Comparison of ENCODE assay signal across 1 cellular context in the genomic region with DNA sequence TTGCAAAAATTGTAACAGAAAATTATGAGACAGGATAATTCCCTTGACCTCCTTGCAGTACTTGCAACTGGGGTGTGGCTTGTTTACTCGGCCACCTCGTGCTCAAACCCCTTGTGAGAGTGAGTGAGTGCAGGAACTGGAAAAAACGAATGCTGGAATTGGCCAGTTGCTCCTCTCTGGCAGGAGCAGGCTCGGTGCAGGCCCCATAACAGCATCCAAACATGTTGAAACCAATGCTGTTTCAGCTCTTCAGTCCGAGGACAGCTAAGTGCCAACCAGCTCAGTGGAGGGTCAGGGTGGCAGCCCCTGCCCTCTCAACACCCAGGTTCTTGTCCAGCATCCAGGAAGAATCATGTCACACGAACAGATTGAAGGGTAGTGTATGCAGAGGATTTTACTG.
TF ChIP-seq lines count a peak whose summit lies in the region.

No MANE protein-coding gene starts in this region.

TF ChIP-seq in GM12878, 131 proteins besides CTCF, POLR2A, EP300 and RAD21:
- TF ChIP-seq, protein P1, sequence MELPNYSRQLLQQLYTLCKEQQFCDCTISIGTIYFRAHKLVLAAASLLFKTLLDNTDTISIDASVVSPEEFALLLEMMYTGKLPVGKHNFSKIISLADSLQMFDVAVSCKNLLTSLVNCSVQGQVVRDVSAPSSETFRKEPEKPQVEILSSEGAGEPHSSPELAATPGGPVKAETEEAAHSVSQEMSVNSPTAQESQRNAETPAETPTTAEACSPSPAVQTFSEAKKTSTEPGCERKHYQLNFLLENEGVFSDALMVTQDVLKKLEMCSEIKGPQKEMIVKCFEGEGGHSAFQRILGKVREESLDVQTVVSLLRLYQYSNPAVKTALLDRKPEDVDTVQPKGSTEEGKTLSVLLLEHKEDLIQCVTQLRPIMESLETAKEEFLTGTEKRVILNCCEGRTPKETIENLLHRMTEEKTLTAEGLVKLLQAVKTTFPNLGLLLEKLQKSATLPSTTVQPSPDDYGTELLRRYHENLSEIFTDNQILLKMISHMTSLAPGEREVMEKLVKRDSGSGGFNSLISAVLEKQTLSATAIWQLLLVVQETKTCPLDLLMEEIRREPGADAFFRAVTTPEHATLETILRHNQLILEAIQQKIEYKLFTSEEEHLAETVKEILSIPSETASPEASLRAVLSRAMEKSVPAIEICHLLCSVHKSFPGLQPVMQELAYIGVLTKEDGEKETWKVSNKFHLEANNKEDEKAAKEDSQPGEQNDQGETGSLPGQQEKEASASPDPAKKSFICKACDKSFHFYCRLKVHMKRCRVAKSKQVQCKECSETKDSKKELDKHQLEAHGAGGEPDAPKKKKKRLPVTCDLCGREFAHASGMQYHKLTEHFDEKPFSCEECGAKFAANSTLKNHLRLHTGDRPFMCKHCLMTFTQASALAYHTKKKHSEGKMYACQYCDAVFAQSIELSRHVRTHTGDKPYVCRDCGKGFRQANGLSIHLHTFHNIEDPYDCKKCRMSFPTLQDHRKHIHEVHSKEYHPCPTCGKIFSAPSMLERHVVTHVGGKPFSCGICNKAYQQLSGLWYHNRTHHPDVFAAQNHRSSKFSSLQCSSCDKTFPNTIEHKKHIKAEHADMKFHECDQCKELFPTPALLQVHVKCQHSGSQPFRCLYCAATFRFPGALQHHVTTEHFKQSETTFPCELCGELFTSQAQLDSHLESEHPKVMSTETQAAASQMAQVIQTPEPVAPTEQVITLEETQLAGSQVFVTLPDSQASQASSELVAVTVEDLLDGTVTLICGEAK (IDR thresholded peaks at IDR 0.05; ENCODE audit: borderline replicate concordance), result no peak
- TF ChIP-seq HDAC2 (IDR thresholded peaks at IDR 0.05) (no peak), MTA3 (IDR thresholded peaks at IDR 0.05; ENCODE audit: borderline replicate concordance, low read length) (no peak), HCFC1 (IDR thresholded peaks at IDR 0.05; ENCODE audit: low read length) (no peak), CBFB (IDR thresholded peaks at IDR 0.05; ENCODE audit: low read depth) (no peak), SUPT20H (IDR thresholded peaks at IDR 0.05; ENCODE audit: borderline replicate concordance, control insufficient read depth, low read depth, low read length) (no peak)
